ENCODE assay signal across 1 cellular context in genomic region chr4:117771647-117772337, GRCh38.
TF ChIP-seq lines count a peak whose summit lies in the region.

No MANE protein-coding gene starts in this region.

TF ChIP-seq in HepG2, 621 proteins besides CTCF, POLR2A, EP300 and RAD21 (continued from another document):
- no peak for TF ChIP-seq DZIP1 (CRISPR knock-in tag; IDR thresholded peaks at IDR 0.05)
- TF ChIP-seq ZNF441 (CRISPR knock-in tag; IDR thresholded peaks at IDR 0.05; ENCODE audit: borderline replicate concordance): no peak
- no peak for TF ChIP-seq CENPT (CRISPR knock-in tag; IDR thresholded peaks at IDR 0.05; ENCODE audit: low read depth)
- TF ChIP-seq ZBTB37 (CRISPR knock-in tag; IDR thresholded peaks at IDR 0.05): no peak
- no peak for TF ChIP-seq E2F1 (CRISPR knock-in tag; IDR thresholded peaks at IDR 0.05)
- no peak for TF ChIP-seq TOPORS (CRISPR knock-in tag; IDR thresholded peaks at IDR 0.05)
- TF ChIP-seq MXD4 (CRISPR knock-in tag; IDR thresholded peaks at IDR 0.05): no peak
- TF ChIP-seq ZNF768 (CRISPR knock-in tag; IDR thresholded peaks at IDR 0.05): no peak
- no peak for TF ChIP-seq SOX6 (IDR thresholded peaks at IDR 0.05)
- TF ChIP-seq SOX6 (CRISPR knock-in tag; IDR thresholded peaks at IDR 0.05): no peak
- TF ChIP-seq GFI1 (CRISPR knock-in tag; IDR thresholded peaks at IDR 0.05; ENCODE audit: borderline replicate concordance): no peak
